ENCODE assay signal across 11 cellular contexts in the genomic region with DNA sequence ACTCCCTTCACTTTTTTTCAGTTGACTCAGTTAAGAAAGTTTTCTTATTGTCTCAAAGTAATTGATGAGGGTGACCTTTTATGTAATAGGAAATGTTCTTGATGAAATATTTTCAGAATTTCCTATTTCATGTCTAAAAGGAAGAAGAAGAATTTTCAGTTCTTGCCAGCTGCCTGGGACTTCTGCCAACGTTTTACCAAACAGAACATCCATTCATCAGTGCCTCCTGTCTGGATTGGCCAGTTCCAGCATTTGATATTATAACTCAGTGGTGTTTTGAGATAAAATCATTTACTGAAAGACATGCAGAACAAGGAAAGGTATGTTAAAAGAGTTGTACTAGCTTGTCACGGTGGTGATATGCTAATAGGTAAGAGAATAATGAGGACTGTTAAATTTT.
A peak's percentile ranks its signal among the peaks of the same experiment; 100 is the strongest.
DNase-seq lines count a peak whose midpoint lies in the region; ATAC-seq and TF ChIP-seq lines count a peak whose summit lies in the region.
"Had no signal": no experiment of that assay in that cellular context is flagged by ENCODE, and none has a peak within 500 bp of the region (broad histone marks: within the 10 kb centered on the region; RNA-seq: fewer than 3 reads in every experiment).

No MANE protein-coding gene starts in this region.

- H3K36me3 ChIP-seq in skeletal muscle satellite cell (ENCODE audit: insufficient read depth, low read length): peaks cover 45% of the 10 kb centered on the region
- peaks cover 0 to 7% (median 0%) of the 10 kb centered on the region in 3 experiments for H3K36me3 ChIP-seq in naive thymus-derived CD4-positive, alpha-beta T cell (ENCODE audit: control insufficient read depth in 2 of 3, insufficient read depth in 3 of 3, low read length in 3 of 3)

- H3K4me1 ChIP-seq in skeletal muscle satellite cell (ENCODE audit: control insufficient read depth, insufficient read depth, low read length): peaks cover 7% of the 10 kb centered on the region
- no peaks in the 10 kb centered on the region for H3K4me1 ChIP-seq in naive thymus-derived CD4-positive, alpha-beta T cell (ENCODE audit: control insufficient read depth in 2 of 2, insufficient read depth in 2 of 2, low read length in 2 of 2)

- H3K4me3 ChIP-seq in skeletal muscle satellite cell (ENCODE audit: low read length): no peak overlapping the region
- H3K4me3 ChIP-seq in naive thymus-derived CD4-positive, alpha-beta T cell (ENCODE audit: low read length): no peak overlapping the region

- no peak for ATAC-seq in naive thymus-derived CD4-positive, alpha-beta T cell

- POLR2A ChIA-PET in naive thymus-derived CD4-positive, alpha-beta T cell (lab: Charles Lee): no interaction called here

- no peaks in the 10 kb centered on the region for H3K27me3 Mint-ChIP-seq in naive thymus-derived CD4-positive, alpha-beta T cell

- peak overlapping the region; percentile 61 for H3K27ac ChIP-seq in VCaP
- H3K27ac ChIP-seq in naive thymus-derived CD4-positive, alpha-beta T cell (ENCODE audit: low read depth, low read length): no peak overlapping the region
- H3K27ac ChIP-seq: 22Rv1 had no signal

- peak overlapping the region; percentile 4 for H3K4me2 ChIP-seq in skeletal muscle satellite cell (ENCODE audit: low read length)

- no peak overlapping the region for H3K4me3 Mint-ChIP-seq in naive thymus-derived CD4-positive, alpha-beta T cell

- TF ChIP-seq CTCF in VCaP (conservative IDR thresholded peaks at IDR 0.05): no peak

- intact Hi-C loops in naive thymus-derived CD4-positive, alpha-beta T cell (cut with micrococcal nuclease): no loop called here

- H3K9me3 Mint-ChIP-seq in naive thymus-derived CD4-positive, alpha-beta T cell: peaks cover 0 to 28% (median 6%) of the 10 kb centered on the region in 11 donors

- H3K4me1 Mint-ChIP-seq in naive thymus-derived CD4-positive, alpha-beta T cell: peaks cover 0 to 4% (median 0%) of the 10 kb centered on the region in 7 donors

- no peaks in the 10 kb centered on the region for H3K27me3 ChIP-seq in skeletal muscle satellite cell (ENCODE audit: control insufficient read depth, insufficient read depth, low read length)
- no peaks in the 10 kb centered on the region for H3K27me3 ChIP-seq in naive thymus-derived CD4-positive, alpha-beta T cell (ENCODE audit: control insufficient read depth in 2 of 2, insufficient read depth in 2 of 2, low read length in 2 of 2)

- CTCF ChIA-PET in naive thymus-derived CD4-positive, alpha-beta T cell (lab: Charles Lee): no interaction called here

- peak; percentile 31 for DNase-seq in DMS 273 (lab: John Stamatoyannopoulos, UW; ENCODE audit: unreplicated experiment)
- DNase-seq in DMS 273 treated with DMSO at 0.1 percent for 48 hours (lab: John Stamatoyannopoulos, UW): no peak
- peak; percentile 88 for DNase-seq in globus pallidus (ENCODE audit: low spot score)
- no peak for DNase-seq in effector CD8-positive, alpha-beta T cell (lab: John Stamatoyannopoulos, UW)
- DNase-seq in naive thymus-derived CD4-positive, alpha-beta T cell: no peak
- no peak for DNase-seq in UCSD-AML1 (lab: John Stamatoyannopoulos, UW; ENCODE audit: unreplicated experiment)
- DNase-seq: central memory CD4-positive, alpha-beta T cell; mesendoderm had no signal

- no peak overlapping the region for H3K27ac Mint-ChIP-seq in naive thymus-derived CD4-positive, alpha-beta T cell

- H3K9ac ChIP-seq in skeletal muscle satellite cell (ENCODE audit: low read depth, low read length): no peak overlapping the region

- H3K9me3 ChIP-seq in skeletal muscle satellite cell (replicated peaks; ENCODE audit: low read length): no peaks in the 10 kb centered on the region
- H3K9me3 ChIP-seq in naive thymus-derived CD4-positive, alpha-beta T cell (ENCODE audit: control insufficient read depth in 2 of 3, low read length in 3 of 3): no peaks in the 10 kb centered on the region

- H3K36me3 Mint-ChIP-seq in naive thymus-derived CD4-positive, alpha-beta T cell: peaks cover 9 to 88% (median 72%) of the 10 kb centered on the region in 5 donors

Comparison
In these comparisons a context has a peak if more than half of its experiments do, and no peak if none do; other contexts are left out.
1. DNase-seq: peak in DMS 273 (single experiment) and globus pallidus (single experiment); none in DMS 273 treated with DMSO at 0.1 percent for 48 hours (single experiment), effector CD8-positive, alpha-beta T cell (single experiment), naive thymus-derived CD4-positive, alpha-beta T cell (0 of 9) and UCSD-AML1 (single experiment).